Comparison of ENCODE assay signal across 8 cellular contexts in genomic region chr14:30621954-30622830, GRCh38. TPM values are rescaled to one million over a fixed set of nuclear protein-coding genes. Genes with fewer than 3 reads are reported as not detected.
A peak's percentile ranks its signal among the peaks of the same experiment; 100 is the strongest.
DNase-seq lines count a peak whose midpoint lies in the region; ATAC-seq lines count a peak whose summit lies in the region.

Gene SCFD1 (plus strand): TSS chr14:30622319. CDS start chr14:30622339, 20 bp downstream.

- CTCF ChIA-PET in CD8-positive, alpha-beta memory T cell (lab: Charles Lee), result interaction anchor here (0.9 to 2.4 kb wide), 2 partner anchors 18 to 73 kb away, joined by 3 to 6 read pairs; no protein-coding TSS in a partner anchor

- peak; percentile 85 to 94 (median 89) for DNase-seq in CD8-positive, alpha-beta memory T cell
- peak; percentile 89 for DNase-seq in HT-29 (ENCODE audit: low spot score)
- peak; percentile 93 to 96 for DNase-seq in NOMO-1 (lab: John Stamatoyannopoulos, UW; ENCODE audit: unreplicated experiment in 2 of 2)
- DNase-seq in activated CD8-positive, alpha-beta memory T cell treated with anti-CD3 and anti-CD28 coated beads for 4 hours (ENCODE audit: low read depth in 2 of 2), result peak; percentile 84 to 85
- DNase-seq in effector memory CD8-positive, alpha-beta T cell, result peak; percentile 85 to 90 (median 88)
- DNase-seq in medulla oblongata (ENCODE audit: extremely low spot score), result peak; percentile 96
- DNase-seq in stimulated activated CD8-positive, alpha-beta memory T cell treated with anti-CD3 and anti-CD28 coated beads, Interleukin-12 subunit alpha, Interleukin-12 subunit beta, amount 100 ng/mL, for 24 hours (ENCODE audit: extremely low read depth), result peak; percentile 83

- peak within 1 kb of the TSS; percentile 92 to 98 (median 95) for H3K4me3 Mint-ChIP-seq in CD8-positive, alpha-beta memory T cell
- H3K4me3 Mint-ChIP-seq in effector memory CD8-positive, alpha-beta T cell, result peak within 1 kb of the TSS; percentile 91 to 98

- POLR2A ChIA-PET in CD8-positive, alpha-beta memory T cell (lab: Charles Lee), result interaction anchor here (0.9 to 2.0 kb wide), 6 partner anchors 25 to 586 kb away, joined by 3 to 6 read pairs (median 4); partner anchors contain the start of genes G2E3 and HECTD1

- no peaks in the 10 kb centered on the region for H3K27me3 Mint-ChIP-seq in CD8-positive, alpha-beta memory T cell
- no peaks in the 10 kb centered on the region for H3K27me3 Mint-ChIP-seq in effector memory CD8-positive, alpha-beta T cell

- peaks cover 33% of the 10 kb centered on the region for H3K4me1 ChIP-seq in CD8-positive, alpha-beta memory T cell (ENCODE audit: insufficient read depth, low read length)

- no peaks in the 10 kb centered on the region for H3K9me3 ChIP-seq in CD8-positive, alpha-beta memory T cell (ENCODE audit: low read length)

- H3K4me3 ChIP-seq in CD8-positive, alpha-beta memory T cell (ENCODE audit: low read length), result peak within 1 kb of the TSS; percentile 95

- H3K36me3 Mint-ChIP-seq in CD8-positive, alpha-beta memory T cell, result peaks cover 0 to 24% (median 2%) of the 10 kb centered on the region in 3 donors
- H3K36me3 Mint-ChIP-seq in effector memory CD8-positive, alpha-beta T cell (ENCODE audit: insufficient read depth), result peaks cover 16% of the 10 kb centered on the region

- H3K27me3 ChIP-seq in CD8-positive, alpha-beta memory T cell (ENCODE audit: insufficient read depth, low read length, poor library complexity, severe bottlenecking), result no peaks in the 10 kb centered on the region

- H3K27ac Mint-ChIP-seq in CD8-positive, alpha-beta memory T cell, result peak within 1 kb of the TSS; percentile 87 to 99 (median 96)
- peak within 1 kb of the TSS; percentile 95 to 97 for H3K27ac Mint-ChIP-seq in effector memory CD8-positive, alpha-beta T cell

- H3K4me1 Mint-ChIP-seq in CD8-positive, alpha-beta memory T cell, result peaks cover 38 to 60% (median 55%) of the 10 kb centered on the region in 3 donors
- H3K4me1 Mint-ChIP-seq in effector memory CD8-positive, alpha-beta T cell (ENCODE audit: low read depth in 2 of 2), result peaks cover 20 to 22% of the 10 kb centered on the region in 2 donors

- peak within 1 kb of the TSS; percentile 92 for H3K27ac ChIP-seq in CD8-positive, alpha-beta memory T cell (ENCODE audit: low read depth, low read length)

- ATAC-seq in GM19468 (IDR thresholded peaks at IDR 0.05; ENCODE audit: extremely low read depth, unreplicated experiment), result peak; percentile 94
- ATAC-seq in effector memory CD8-positive, alpha-beta T cell (replicated peaks), result peak; percentile 98

- H3K9me3 Mint-ChIP-seq in CD8-positive, alpha-beta memory T cell, result no peaks in the 10 kb centered on the region
- no peaks in the 10 kb centered on the region for H3K9me3 Mint-ChIP-seq in effector memory CD8-positive, alpha-beta T cell

- peaks cover 6% of the 10 kb centered on the region for H3K36me3 ChIP-seq in CD8-positive, alpha-beta memory T cell (ENCODE audit: insufficient read depth, low read length)

RNA-seq across cellular contexts. Expression of gene SCFD1, which starts in this region (rescaled TPM):
- 10 to 100 TPM; 62.7 to 66.9 TPM for total RNA-seq in CD8-positive, alpha-beta memory T cell
- 63.8 TPM for polyA plus RNA-seq in CD8-positive, alpha-beta memory T cell
- 30.6 and 41.0 TPM in 2 replicates for total RNA-seq in HT-29 (2014; rRNA removed; shearing (Covaris generic))

Comparison
In these comparisons a context has a peak if more than half of its experiments do, and no peak if none do; other contexts are left out.
1. Peak in every context shown above with its lines: DNase-seq, ATAC-seq, H3K4me3 ChIP-seq and H3K27ac ChIP-seq.